Comparison of ENCODE assay signal across 14 cellular contexts in genomic region chr10:22658745-22659410, GRCh38. TPM values are rescaled to one million over a fixed set of nuclear protein-coding genes. Genes with fewer than 3 reads are reported as not detected.
DNase-seq lines count a peak whose midpoint lies in the region; ATAC-seq and TF ChIP-seq lines count a peak whose summit lies in the region.
"Had no signal": no experiment of that assay in that cellular context is flagged by ENCODE, and none has a peak within 500 bp of the region (broad histone marks: within the 10 kb centered on the region; RNA-seq: fewer than 3 reads in every experiment).

No MANE protein-coding gene starts in this region.

- intact Hi-C loops in CD4-positive, alpha-beta memory T cell (cut with micrococcal nuclease), result no loop called here
- intact Hi-C loops in IMR-90 (cut with micrococcal nuclease), result no loop called here
- intact Hi-C loops in ascending aorta (cut with DNase I), result loop anchor here (5.0 kb wide), 1 partner anchor 53 kb away; the partner anchor contains the start of gene PIP4K2A
- intact Hi-C loops in tibial artery (cut with DNase I; ENCODE audit: low total_unique reads), result no loop called here

- H3K79me1 ChIP-seq in IMR-90 (ENCODE audit: low read depth in 1 of 2, low read length in 2 of 2), result peaks cover 47 to 75% of the 10 kb centered on the region in 2 experiments

- H4K8ac ChIP-seq in IMR-90 (ENCODE audit: low read depth in 2 of 2, low read length in 2 of 2), result 0 out of 4 replicates have a peak overlapping the region, but pooled peaks of 1 of the 2 experiments have one; percentile 50

- 83% methylated on average over 1 of the region's 7 CpGs; no CpG with 5 or more reads in 1 of the 2 experiments for WGBS in IMR-90 (ENCODE audit: extremely low coverage in 2 of 2, insufficient read length in 1 of 2), 2 experiments

- H3K27ac Mint-ChIP-seq in CD4-positive, alpha-beta memory T cell, result peak overlapping the region; percentile 41 to 95 (median 85)
- H3K27ac Mint-ChIP-seq in naive thymus-derived CD8-positive, alpha-beta T cell, result peak overlapping the region; percentile 73 to 98 (median 96)
- H3K27ac Mint-ChIP-seq in progenitor cell of endocrine pancreas, result no peak overlapping the region

- no peak overlapping the region for H2AK9ac ChIP-seq in IMR-90 (replicated peaks; ENCODE audit: low read depth, low read length, poor library complexity)

- H3K23ac ChIP-seq in IMR-90 (ENCODE audit: low read depth, low read length), result no peak overlapping the region

- peaks cover 7 to 12% of the 10 kb centered on the region in 2 donors for H3K36me3 Mint-ChIP-seq in CD4-positive, alpha-beta memory T cell
- peaks cover 0 to 2% (median 0%) of the 10 kb centered on the region in 3 donors for H3K36me3 Mint-ChIP-seq in naive thymus-derived CD8-positive, alpha-beta T cell
- H3K36me3 Mint-ChIP-seq in progenitor cell of endocrine pancreas (ENCODE audit: insufficient read depth), result no peaks in the 10 kb centered on the region

- peaks cover 66 to 98% (median 85%) of the 10 kb centered on the region in 4 donors for H3K4me1 Mint-ChIP-seq in CD4-positive, alpha-beta memory T cell
- H3K4me1 Mint-ChIP-seq in naive thymus-derived CD8-positive, alpha-beta T cell, result peaks cover 45 to 98% (median 94%) of the 10 kb centered on the region in 4 donors
- peaks cover 23% of the 10 kb centered on the region for H3K4me1 Mint-ChIP-seq in progenitor cell of endocrine pancreas (ENCODE audit: low read depth)

- H3K9me3 Mint-ChIP-seq in CD4-positive, alpha-beta memory T cell, result no peaks in the 10 kb centered on the region
- H3K9me3 Mint-ChIP-seq in naive thymus-derived CD8-positive, alpha-beta T cell, result peaks cover 0 to 1% (median 0%) of the 10 kb centered on the region in 9 donors
- H3K9me3 Mint-ChIP-seq in progenitor cell of endocrine pancreas (ENCODE audit: low read depth), result no peaks in the 10 kb centered on the region

- no peak for DNase-seq in CD4-positive, alpha-beta memory T cell
- peak; percentile 48 for DNase-seq in IMR-90
- no peak for DNase-seq in ascending aorta (ENCODE audit: low spot score in 2 of 2)
- DNase-seq in naive thymus-derived CD8-positive, alpha-beta T cell, result no peak
- no peak for DNase-seq in Kasumi-1 (lab: John Stamatoyannopoulos, UW)
- DNase-seq in progenitor cell of endocrine pancreas (ENCODE audit: low spot score, unreplicated experiment), result no peak
- no peak for DNase-seq in tibial artery
- no peak for DNase-seq in NCI-H774 (lab: John Stamatoyannopoulos, UW)
- DNase-seq: dermis blood vessel endothelial cell, NCI-H1048, NCI-H2227 treated with DMSO at 0.1 percent for 48 hours, SW 1271 had no signal

- peaks cover 100% of the 10 kb centered on the region for H3K4me1 ChIP-seq in CD4-positive, alpha-beta memory T cell (ENCODE audit: insufficient read depth, low read length)
- H3K4me1 ChIP-seq in IMR-90 (ENCODE audit: control insufficient read depth, insufficient read depth, low read length), result peaks cover 11% of the 10 kb centered on the region
- H3K4me1 ChIP-seq in ascending aorta, result peaks cover 0 to 20% of the 10 kb centered on the region in 2 donors
- peaks cover 0 to 25% (median 4%) of the 10 kb centered on the region in 4 donors for H3K4me1 ChIP-seq in tibial artery

- H4K91ac ChIP-seq in IMR-90 (ENCODE audit: insufficient read depth, low read depth, low read length), result peak overlapping the region; percentile 51; the same call in 1 of the 2 replicates

- H3K4ac ChIP-seq in IMR-90 (ENCODE audit: low read depth, low read length), result no peak overlapping the region; the same call in 1 of the 2 replicates

- no peak for TF ChIP-seq POLR2A in IMR-90 (IDR thresholded peaks at IDR 0.05; ENCODE audit: low read depth, low read length)

- peak overlapping the region in 5 of 8 donors; percentile 41 to 94 (median 88) for H3K4me3 Mint-ChIP-seq in CD4-positive, alpha-beta memory T cell
- H3K4me3 Mint-ChIP-seq in naive thymus-derived CD8-positive, alpha-beta T cell, result peak overlapping the region in 9 of 10 donors; percentile 11 to 82 (median 65)
- no peak overlapping the region for H3K4me3 Mint-ChIP-seq in progenitor cell of endocrine pancreas (ENCODE audit: low read depth)

- POLR2A ChIA-PET in CD4-positive, alpha-beta memory T cell (lab: Charles Lee; ENCODE audit: partially characterized antibody), result interaction anchor here (2.6 to 34.5 kb wide), 6 partner anchors 11 to 222 kb away, joined by 8 to 895 read pairs (median 188); partner anchors contain the start of gene PIP4K2A
- POLR2A ChIA-PET in IMR-90 (lab: Charles Lee; ENCODE audit: unreplicated experiment), result no interaction called here
- POLR2A ChIA-PET in naive thymus-derived CD8-positive, alpha-beta T cell (lab: Charles Lee), result interaction anchor here (1.4 to 9.2 kb wide), 6 partner anchors 9 to 55 kb away, joined by 3 to 98 read pairs (median 10); partner anchors contain the start of gene PIP4K2A

- H3K27me3 ChIP-seq in CD4-positive, alpha-beta memory T cell (ENCODE audit: insufficient read depth, low read length), result no peaks in the 10 kb centered on the region
- H3K27me3 ChIP-seq in IMR-90 (ENCODE audit: control insufficient read depth, insufficient read depth, low read length) (no peaks in the 10 kb centered on the region), ascending aorta (no peaks in the 10 kb centered on the region), tibial artery (no peaks in the 10 kb centered on the region)
- H3K27me3 ChIP-seq: foreskin keratinocyte had no signal

- H2AFZ ChIP-seq in IMR-90 (replicated peaks; ENCODE audit: low read length, poor library complexity), result no peak overlapping the region

- H2BK20ac ChIP-seq in IMR-90 (ENCODE audit: low read depth, low read length), result no peak overlapping the region

- H3K9me1 ChIP-seq in IMR-90 (ENCODE audit: insufficient read depth, low read length), result peaks cover 10% of the 10 kb centered on the region

- H3K9ac ChIP-seq in IMR-90 (ENCODE audit: low read depth, low read length), result no peak overlapping the region

- dilution Hi-C loops in IMR-90 (cut with HindIII; ENCODE audit: low sequenced_read_pairs, unreplicated experiment), result no loop called here

- CTCF ChIA-PET in CD4-positive, alpha-beta memory T cell (lab: Charles Lee; ENCODE audit: partially characterized antibody), result interaction anchor here (1.1 to 6.4 kb wide), 6 partner anchors 8 to 52 kb away, joined by 3 to 39 read pairs (median 5); no protein-coding TSS in a partner anchor
- CTCF ChIA-PET in IMR-90 (lab: Yijun Ruan, JAX), result no interaction called here

- H3K18ac ChIP-seq in IMR-90 (ENCODE audit: low read depth, low read length), result peak overlapping the region; percentile 81

- no peaks in the 10 kb centered on the region for H3K27me3 Mint-ChIP-seq in CD4-positive, alpha-beta memory T cell
- H3K27me3 Mint-ChIP-seq in naive thymus-derived CD8-positive, alpha-beta T cell, result no peaks in the 10 kb centered on the region
- no peaks in the 10 kb centered on the region for H3K27me3 Mint-ChIP-seq in progenitor cell of endocrine pancreas

- no peak overlapping the region for H3K4me3 ChIP-seq in CD4-positive, alpha-beta memory T cell (ENCODE audit: low read length in 2 of 2)
- no peak overlapping the region for H3K4me3 ChIP-seq in IMR-90 (ENCODE audit: insufficient read depth, low read depth, low read length)
- no peak overlapping the region for H3K4me3 ChIP-seq in ascending aorta
- H3K4me3 ChIP-seq in tibial artery, result no peak overlapping the region

- H2AK5ac ChIP-seq in IMR-90 (ENCODE audit: low read depth, low read length), result peak overlapping the region; percentile 36; the same call in 1 of the 2 replicates

- H4K20me1 ChIP-seq in IMR-90 (ENCODE audit: insufficient read depth, low read length), result no peaks in the 10 kb centered on the region; the same call in 1 of the 2 replicates

- H4K5ac ChIP-seq in IMR-90 (ENCODE audit: low read depth, low read length), result peak overlapping the region; percentile 74; the same call in 1 of the 2 replicates

- H2BK5ac ChIP-seq in IMR-90 (ENCODE audit: low read depth, low read length, poor library complexity, severe bottlenecking), result no peak overlapping the region

- H3K14ac ChIP-seq in IMR-90 (replicated peaks; ENCODE audit: low read depth, low read length), result peak overlapping the region; percentile 40

- peak overlapping the region; percentile 19 for H3K27ac ChIP-seq in CD4-positive, alpha-beta memory T cell (ENCODE audit: low read depth, low read length)
- H3K27ac ChIP-seq in IMR-90 (ENCODE audit: insufficient read depth, low read length), result peak overlapping the region; percentile 25; the same call in 1 of the 2 replicates
- H3K27ac ChIP-seq in ascending aorta, result peak overlapping the region; percentile 7 to 66
- no peak overlapping the region for H3K27ac ChIP-seq in tibial artery
- H3K27ac ChIP-seq: C4-2B, foreskin keratinocyte had no signal

- no peak for TF ChIP-seq CTCF in IMR-90 (conservative IDR thresholded peaks at IDR 0.05; ENCODE audit: low read depth, low read length)
- no peak for TF ChIP-seq CTCF in ascending aorta (IDR thresholded peaks at IDR 0.05)
- no peak for TF ChIP-seq CTCF in progenitor cell of endocrine pancreas (IDR thresholded peaks at IDR 0.05; ENCODE audit: unreplicated experiment)
- no peak for TF ChIP-seq CTCF in tibial artery (IDR thresholded peaks at IDR 0.05)

- in situ Hi-C loops in IMR-90 (cut with MboI; ENCODE audit: low sequenced_read_pairs), result no loop called here

- TF ChIP-seq RAD21 in IMR-90 (IDR thresholded peaks at IDR 0.05; ENCODE audit: low read length), result no peak

- H3K36me3 ChIP-seq in CD4-positive, alpha-beta memory T cell (ENCODE audit: insufficient read depth, low read length), result no peaks in the 10 kb centered on the region
- H3K36me3 ChIP-seq in IMR-90 (ENCODE audit: control insufficient read depth, insufficient read depth, low read length) (no peaks in the 10 kb centered on the region), ascending aorta (no peaks in the 10 kb centered on the region), tibial artery (no peaks in the 10 kb centered on the region)

- no TSS peak for BruUV-seq in IMR-90 (replicated peaks; lab: Mats Ljungman, UMichigan)

- ATAC-seq in IMR-90 (ENCODE audit: low read depth), result no peak; the same call in 1 of the 2 replicates
- ATAC-seq in naive thymus-derived CD8-positive, alpha-beta T cell, result no peak
- ATAC-seq: foreskin keratinocyte had no signal

- H3K4me2 ChIP-seq in IMR-90 (ENCODE audit: low read depth, low read length), result no peak overlapping the region

- no peak overlapping the region for H3K56ac ChIP-seq in IMR-90 (ENCODE audit: extremely low read depth, insufficient read depth, low read length)

- no peak overlapping the region for H2BK15ac ChIP-seq in IMR-90 (ENCODE audit: low read depth, low read length)

- H3K9me3 ChIP-seq in CD4-positive, alpha-beta memory T cell (ENCODE audit: control insufficient read depth in 1 of 2, low read length in 2 of 2), result no peaks in the 10 kb centered on the region
- H3K9me3 ChIP-seq in IMR-90 (ENCODE audit: control insufficient read depth, insufficient read depth, low read length), result no peaks in the 10 kb centered on the region
- no peaks in the 10 kb centered on the region for H3K9me3 ChIP-seq in ascending aorta
- H3K9me3 ChIP-seq in tibial artery, result no peaks in the 10 kb centered on the region

- H2BK120ac ChIP-seq in IMR-90 (ENCODE audit: low read depth, low read length), result no peak overlapping the region

RNA-seq across cellular contexts. Expression of gene PIP4K2A, which starts 55.5 kb away (rescaled TPM):
- 100 to 1,000 TPM; 171 to 179 TPM for total RNA-seq in CD4-positive, alpha-beta memory T cell
- 10 to 100 TPM; 33.4 to 87.0 TPM for polyA plus RNA-seq in CD4-positive, alpha-beta memory T cell
- total RNA-seq in IMR-90 (2012; rRNA removed), result 18.1 and 21.9 TPM in 2 replicates
- polyA plus RNA-seq in IMR-90 (2012; rRNA removed), result 8.8 and 9.8 TPM in 2 replicates
- 2.7 and 3.9 TPM in 2 replicates for polyA plus RNA-seq in IMR-90 (2012; cell fraction: cytosol; rRNA removed)
- 1.3 and 7.1 TPM in 2 replicates for polyA plus RNA-seq in IMR-90 (2012; cell fraction: nucleus; rRNA removed; ENCODE audit: low replicate concordance)
- total RNA-seq in ascending aorta, result 34.9 TPM
- 100 to 1,000 TPM; 152 to 169 TPM for total RNA-seq in naive thymus-derived CD8-positive, alpha-beta T cell
- 10 to 100 TPM; 54.3 to 77.5 (median 59.9) TPM for polyA plus RNA-seq in naive thymus-derived CD8-positive, alpha-beta T cell
- total RNA-seq in progenitor cell of endocrine pancreas, result 22.4 and 26.7 TPM in 2 replicates

Comparison
In these comparisons a context has a peak if more than half of its experiments do, and no peak if none do; other contexts are left out.
1. H3K27ac ChIP-seq: peak in CD4-positive, alpha-beta memory T cell (single experiment), IMR-90 (single experiment) and ascending aorta (2 of 2); none in tibial artery (0 of 2).